Comparison of ENCODE assay signal across 1 cellular context in the genomic region with DNA sequence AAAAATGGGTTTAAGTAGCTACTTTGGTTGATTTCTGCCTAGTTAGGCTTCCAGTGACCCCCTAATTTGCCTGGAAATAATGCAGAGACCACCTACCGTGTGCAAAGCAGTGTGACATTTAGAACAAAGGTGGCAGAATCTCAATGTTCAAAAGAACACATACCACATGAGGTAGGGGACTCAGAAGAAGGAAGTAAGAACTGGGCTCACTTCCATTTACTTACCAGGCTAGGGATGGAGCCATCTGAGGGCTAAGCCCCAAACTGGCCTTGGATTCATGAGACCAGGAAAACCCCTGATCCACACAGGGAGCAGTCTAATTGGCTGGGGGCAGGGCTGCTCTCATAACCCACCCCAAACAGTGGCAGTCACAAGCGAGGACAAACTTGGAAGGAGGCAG.
TF ChIP-seq lines count a peak whose summit lies in the region.

No MANE protein-coding gene starts in this region.

TF ChIP-seq in WTC11, 78 proteins besides CTCF, POLR2A, EP300 and RAD21 (continued from another document):
- TF ChIP-seq, protein P1, sequence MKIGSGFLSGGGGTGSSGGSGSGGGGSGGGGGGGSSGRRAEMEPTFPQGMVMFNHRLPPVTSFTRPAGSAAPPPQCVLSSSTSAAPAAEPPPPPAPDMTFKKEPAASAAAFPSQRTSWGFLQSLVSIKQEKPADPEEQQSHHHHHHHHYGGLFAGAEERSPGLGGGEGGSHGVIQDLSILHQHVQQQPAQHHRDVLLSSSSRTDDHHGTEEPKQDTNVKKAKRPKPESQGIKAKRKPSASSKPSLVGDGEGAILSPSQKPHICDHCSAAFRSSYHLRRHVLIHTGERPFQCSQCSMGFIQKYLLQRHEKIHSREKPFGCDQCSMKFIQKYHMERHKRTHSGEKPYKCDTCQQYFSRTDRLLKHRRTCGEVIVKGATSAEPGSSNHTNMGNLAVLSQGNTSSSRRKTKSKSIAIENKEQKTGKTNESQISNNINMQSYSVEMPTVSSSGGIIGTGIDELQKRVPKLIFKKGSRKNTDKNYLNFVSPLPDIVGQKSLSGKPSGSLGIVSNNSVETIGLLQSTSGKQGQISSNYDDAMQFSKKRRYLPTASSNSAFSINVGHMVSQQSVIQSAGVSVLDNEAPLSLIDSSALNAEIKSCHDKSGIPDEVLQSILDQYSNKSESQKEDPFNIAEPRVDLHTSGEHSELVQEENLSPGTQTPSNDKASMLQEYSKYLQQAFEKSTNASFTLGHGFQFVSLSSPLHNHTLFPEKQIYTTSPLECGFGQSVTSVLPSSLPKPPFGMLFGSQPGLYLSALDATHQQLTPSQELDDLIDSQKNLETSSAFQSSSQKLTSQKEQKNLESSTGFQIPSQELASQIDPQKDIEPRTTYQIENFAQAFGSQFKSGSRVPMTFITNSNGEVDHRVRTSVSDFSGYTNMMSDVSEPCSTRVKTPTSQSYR (CRISPR knock-in tag; IDR thresholded peaks at IDR 0.05) = no peak
- TF ChIP-seq CREB1 (CRISPR knock-in tag; IDR thresholded peaks at IDR 0.05) = no peak
